In genomic region chr11:1521382-1522080, GRCh38 we compare ENCODE assay signal across 10 cellular contexts. TPM values are rescaled to one million over a fixed set of nuclear protein-coding genes. Genes with fewer than 3 reads are reported as not detected.
DNase-seq lines count a peak whose midpoint lies in the region; ATAC-seq and TF ChIP-seq lines count a peak whose summit lies in the region.
"Had no signal": no experiment of that assay in that cellular context is flagged by ENCODE, and none has a peak within 500 bp of the region (broad histone marks: within the 10 kb centered on the region; RNA-seq: fewer than 3 reads in every experiment).

No MANE protein-coding gene starts in this region.

- no peak overlapping the region for H3K4me3 ChIP-seq in Peyer's patch
- H3K4me3 ChIP-seq: cardiac muscle cell had no signal

- DNase-seq in GM10266 (ENCODE audit: extremely low spot score) (peak; percentile 89), Peyer's patch (peak in 2 of 3 donors; percentile 75 to 78), foreskin melanocyte (no peak), SHP77 (lab: John Stamatoyannopoulos, UW) (no peak), MCF 10A (ENCODE audit: unreplicated experiment) (no peak), Kasumi-1 (lab: John Stamatoyannopoulos, UW) (no peak)
- DNase-seq: CD4-positive, CD25-positive, alpha-beta regulatory T cell had no signal

- no peak overlapping the region for H3K4me3 Mint-ChIP-seq in MCF 10A (ENCODE audit: unreplicated experiment)

- peak; percentile 92 for ATAC-seq in HG02852 (IDR thresholded peaks at IDR 0.05; ENCODE audit: unreplicated experiment)

- no peaks in the 10 kb centered on the region for H3K27me3 ChIP-seq in Peyer's patch
- H3K27me3 ChIP-seq: cardiac muscle cell had no signal

- H3K27ac ChIP-seq in Peyer's patch = peak overlapping the region in 1 of 4 donors; percentile 38
- H3K27ac ChIP-seq: cardiac muscle cell had no signal

- intact Hi-C loops in MCF 10A (cut with micrococcal nuclease) = no loop called here

- H3K36me3 ChIP-seq in Peyer's patch = no peaks in the 10 kb centered on the region
- H3K36me3 ChIP-seq: cardiac muscle cell had no signal

- H3K36me3 Mint-ChIP-seq in MCF 10A (ENCODE audit: insufficient read depth, unreplicated experiment) = peaks cover 5% of the 10 kb centered on the region

- TF ChIP-seq CTCF in GM10266 (IDR thresholded peaks at IDR 0.05; ENCODE audit: control insufficient read depth, insufficient read depth, low read depth, missing control alignments) (no peak), Peyer's patch (IDR thresholded peaks at IDR 0.05) (no peak), MCF 10A (IDR thresholded peaks at IDR 0.05; ENCODE audit: unreplicated experiment) (no peak)

- no peaks in the 10 kb centered on the region for H3K27me3 Mint-ChIP-seq in MCF 10A (ENCODE audit: insufficient read depth, unreplicated experiment)
- H3K27me3 Mint-ChIP-seq: CD4-positive, CD25-positive, alpha-beta regulatory T cell had no signal

- TF ChIP-seq POLR2A in GM19193 (IDR thresholded peaks at IDR 0.05; ENCODE audit: extremely low read depth, insufficient read depth, insufficient read length) (peak; percentile 47), Peyer's patch (IDR thresholded peaks at IDR 0.05) (no peak)

- no TSS peak for BruUV-seq in MCF 10A (replicated peaks; lab: Mats Ljungman, UMichigan)

- no peaks in the 10 kb centered on the region for H3K9me3 Mint-ChIP-seq in MCF 10A (ENCODE audit: unreplicated experiment)
- H3K9me3 Mint-ChIP-seq: CD4-positive, CD25-positive, alpha-beta regulatory T cell had no signal

- POLR2A ChIA-PET in MCF 10A (lab: Yijun Ruan, JAX) = no interaction called here

- no peak overlapping the region for H3K27ac Mint-ChIP-seq in MCF 10A (ENCODE audit: low read depth, unreplicated experiment)

- H3K4me1 Mint-ChIP-seq in MCF 10A (ENCODE audit: insufficient read depth, unreplicated experiment) = peaks cover 12% of the 10 kb centered on the region

- CTCF ChIA-PET in MCF 10A (lab: Yijun Ruan, JAX) = interaction anchor here (0.7 kb wide), 1 partner anchor 11 kb away, joined by 3 read pairs; no protein-coding TSS in a partner anchor

- H3K9me3 ChIP-seq in Peyer's patch = no peaks in the 10 kb centered on the region

- peaks cover 0 to 10% (median 2%) of the 10 kb centered on the region in 4 donors for H3K4me1 ChIP-seq in Peyer's patch

RNA-seq across cellular contexts. Expression of gene MOB2, which starts 35.0 kb away (rescaled TPM):
- total RNA-seq in Peyer's patch (10 to 100 TPM; 34.7 to 50.4 (median 40.5) TPM), MCF 10A (2022) (20.1 and 20.2 TPM in 2 replicates)

RNA-seq across cellular contexts. Expression of gene DUSP8, which starts 50.5 kb away (rescaled TPM):
- total RNA-seq in Peyer's patch = 10 to 100 TPM in 3 of 4 donors, 1 to 10 TPM in 1; 2.5 to 18.4 (median 13.2) TPM
- total RNA-seq in MCF 10A (2022) = 10.4 and 17.6 TPM in 2 replicates

Comparison
In these comparisons a context has a peak if more than half of its experiments do, and no peak if none do; other contexts are left out.
1. DNase-seq: peak in GM10266 (single experiment) and Peyer's patch (2 of 3); none in foreskin melanocyte (single experiment), SHP77 (0 of 2), MCF 10A (single experiment) and Kasumi-1 (0 of 2).